11 cellular contexts compared by ENCODE assay signal in genomic region chr2:224158061-224158460, GRCh38.
"Had no signal": no experiment of that assay in that cellular context is flagged by ENCODE, and none has a peak within 500 bp of the region (broad histone marks: within the 10 kb centered on the region; RNA-seq: fewer than 3 reads in every experiment).

No MANE protein-coding gene starts in this region.

- H3K4me3 ChIP-seq: GM23248, GM23338, HAP-1 had no signal

- H3K9ac ChIP-seq: GM23248 had no signal

- ATAC-seq: GM23338, HCT116 had no signal

- H3K27ac Mint-ChIP-seq: GM23338, H9, HFFc6 had no signal

- H3K4me1 ChIP-seq: HAP-1 had no signal

- H3K27ac ChIP-seq: GM23248 had no signal

- H3K9me3 Mint-ChIP-seq: GM23338, H9, HFFc6 had no signal

- H3K4me1 Mint-ChIP-seq: GM23338 had no signal

- H3K4me2 ChIP-seq: GM23338 had no signal

- FAIRE-seq: H1, H54 had no signal

- H3K9me3 ChIP-seq: HAP-1 had no signal

- DNase-seq: GM23248, GOT3, H7, H9, HCEC 1CT, HFFc6 had no signal

- H3K36me3 ChIP-seq: HAP-1 had no signal

- H2AFZ ChIP-seq: GM23248, GM23338 had no signal

- H3K4me3 Mint-ChIP-seq: GM23338, H9, HFFc6 had no signal
